Comparison of ENCODE assay signal across 15 cellular contexts in genomic region chr6:5510734-5511133, GRCh38.
DNase-seq lines count a peak whose midpoint lies in the region; ATAC-seq and TF ChIP-seq lines count a peak whose summit lies in the region.
"Had no signal": no experiment of that assay in that cellular context is flagged by ENCODE, and none has a peak within 500 bp of the region (broad histone marks: within the 10 kb centered on the region; RNA-seq: fewer than 3 reads in every experiment).

No MANE protein-coding gene starts in this region.

- H3K4me3 Mint-ChIP-seq in GM23338, result no peak overlapping the region
- H3K4me3 Mint-ChIP-seq in T-helper 17 cell, result no peak overlapping the region
- H3K4me3 Mint-ChIP-seq: CD8-positive, alpha-beta memory T cell; IgD-negative memory B cell had no signal

- peak overlapping the region; percentile 4; the same call in 1 of the 2 replicates for H3K27ac Mint-ChIP-seq in GM23338
- H3K27ac Mint-ChIP-seq in T-helper 17 cell, result peak overlapping the region; percentile 53
- H3K27ac Mint-ChIP-seq: IgD-negative memory B cell had no signal

- H3K4me1 Mint-ChIP-seq in GM23338 (peaks cover 45% of the 10 kb centered on the region), T-helper 17 cell (peaks cover 46% of the 10 kb centered on the region)

- no peaks in the 10 kb centered on the region for H3K4me1 ChIP-seq in GM23338 (ENCODE audit: insufficient read depth)
- H3K4me1 ChIP-seq: A549, BE2C had no signal

- H3K36me3 Mint-ChIP-seq in GM23338 (ENCODE audit: low read depth) (no peaks in the 10 kb centered on the region), T-helper 17 cell (ENCODE audit: low read depth) (peaks cover 4% of the 10 kb centered on the region)

- no peak overlapping the region for H2AFZ ChIP-seq in GM23338

- H3K4me2 ChIP-seq in GM23338, result no peak overlapping the region
- H3K4me2 ChIP-seq: A549 had no signal

- H3K27me3 ChIP-seq in GM23338 (ENCODE audit: insufficient read depth), result no peaks in the 10 kb centered on the region
- H3K27me3 ChIP-seq: BE2C had no signal

- H3K36me3 ChIP-seq in GM23338 (ENCODE audit: insufficient read depth), result no peaks in the 10 kb centered on the region
- H3K36me3 ChIP-seq: BE2C had no signal

- H3K9me2 ChIP-seq in GM23338 (ENCODE audit: insufficient read depth), result no peaks in the 10 kb centered on the region

- H4K20me1 ChIP-seq in GM23338 (replicated peaks; ENCODE audit: insufficient read depth), result no peaks in the 10 kb centered on the region

- no peaks in the 10 kb centered on the region for H3K9me3 ChIP-seq in T-helper 17 cell (ENCODE audit: control insufficient read depth, low read length, poor library complexity, severe bottlenecking)
- H3K9me3 ChIP-seq: A549, BE2C had no signal

- H3K79me2 ChIP-seq in GM23338 (replicated peaks; ENCODE audit: insufficient read depth), result no peaks in the 10 kb centered on the region

- DNase-seq in GM23338 (ENCODE audit: low spot score) (peak; percentile 22), T-helper 17 cell (no peak), iPS-NIHi7 (ENCODE audit: extremely low spot score) (peak; percentile 20), T1000 (lab: John Stamatoyannopoulos, UW) (no peak), 8988T (no peak), COLO829 (ENCODE audit: low spot score) (no peak)
- DNase-seq: BE2C; Calu3; CD8-positive, alpha-beta memory T cell; DMS 273 treated with DMSO at 0.1 percent for 48 hours; KG1 had no signal

- no peak for TF ChIP-seq CTCF in GM23338 (conservative IDR thresholded peaks at IDR 0.05; ENCODE audit: low read depth in 2 of 2)

- H3K27me3 Mint-ChIP-seq in GM23338 (ENCODE audit: insufficient read depth, low read depth, poor library complexity) (no peaks in the 10 kb centered on the region), T-helper 17 cell (no peaks in the 10 kb centered on the region)
- H3K27me3 Mint-ChIP-seq: CD8-positive, alpha-beta memory T cell; IgD-negative memory B cell had no signal

- peak; percentile 71 for ATAC-seq in GM23338
- ATAC-seq in T-helper 17 cell, result no peak
- no peak for ATAC-seq in HG02884 (IDR thresholded peaks at IDR 0.05; ENCODE audit: unreplicated experiment)
- ATAC-seq: A549, HCT116 had no signal

- H3K27ac ChIP-seq in GM23338 (ENCODE audit: low read depth), result no peak overlapping the region
- H3K27ac ChIP-seq: A549 had no signal

- no peak overlapping the region for H3K4me3 ChIP-seq in GM23338
- H3K4me3 ChIP-seq: A549 had no signal

- H3K9me3 Mint-ChIP-seq in GM23338, result no peaks in the 10 kb centered on the region
- H3K9me3 Mint-ChIP-seq: CD8-positive, alpha-beta memory T cell; IgD-negative memory B cell had no signal

- H3F3A ChIP-seq in GM23338 (replicated peaks; ENCODE audit: low read depth), result no peaks in the 10 kb centered on the region

TF ChIP-seq in GM23338, 12 proteins besides CTCF, POLR2A, EP300 and RAD21:
- TF ChIP-seq ETS1 (IDR thresholded peaks at IDR 0.05) (no peak), NANOG (IDR thresholded peaks at IDR 0.05; ENCODE audit: borderline replicate concordance) (no peak), ZNF331 (CRISPR knock-in tag; IDR thresholded peaks at IDR 0.05; ENCODE audit: low read depth) (no peak), JUNB (IDR thresholded peaks at IDR 0.05; ENCODE audit: unreplicated experiment) (no peak)

Comparison
In these comparisons a context has a peak if more than half of its experiments do, and no peak if none do; other contexts are left out.
1. DNase-seq: peak in GM23338 (single experiment) and iPS-NIHi7 (single experiment); none in T-helper 17 cell (0 of 3), T1000 (single experiment), 8988T (single experiment) and COLO829 (single experiment).